Comparison of ENCODE assay signal across 15 cellular contexts in the genomic region with DNA sequence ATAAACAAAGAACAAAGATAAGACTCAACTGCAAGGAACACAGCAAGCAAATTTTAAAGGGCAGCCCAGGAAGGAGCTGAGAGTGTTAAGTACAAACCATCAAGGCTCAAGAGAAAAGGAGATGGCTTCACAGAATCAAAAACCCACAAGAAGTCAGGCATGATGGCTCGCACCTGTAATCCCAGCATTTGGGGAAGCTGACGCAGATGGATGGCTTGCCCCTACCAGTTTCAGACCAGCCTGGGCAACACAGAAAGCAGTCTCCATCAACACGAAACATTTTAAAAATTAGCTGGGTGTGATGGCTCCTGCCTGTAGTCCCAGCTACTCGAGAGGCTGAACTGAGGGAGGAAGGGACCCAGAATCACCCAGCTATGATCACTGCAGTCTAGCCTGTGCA. TPM values are rescaled to one million over a fixed set of nuclear protein-coding genes. Genes with fewer than 3 reads are reported as not detected.
A peak's percentile ranks its signal among the peaks of the same experiment; 100 is the strongest.
DNase-seq lines count a peak whose midpoint lies in the region; ATAC-seq and TF ChIP-seq lines count a peak whose summit lies in the region.
"Had no signal": no experiment of that assay in that cellular context is flagged by ENCODE, and none has a peak within 500 bp of the region (broad histone marks: within the 10 kb centered on the region; RNA-seq: fewer than 3 reads in every experiment).

No MANE protein-coding gene starts in this region.

- H4K8ac ChIP-seq in IMR-90 (ENCODE audit: low read depth in 2 of 2, low read length in 2 of 2) (peak overlapping the region in 1 of 2 experiments; percentile 12; a peak in 1 of 4 replicates), neuronal stem cell (ENCODE audit: low read depth, low read length) (no peak overlapping the region)

- H3K27ac ChIP-seq in CD4-positive, alpha-beta T cell (ENCODE audit: low read depth, low read length), result no peak overlapping the region
- H3K27ac ChIP-seq in IMR-90 (ENCODE audit: insufficient read depth, low read length) (peak overlapping the region; percentile 5; the same call in 1 of the 2 replicates), SK-N-SH (ENCODE audit: low read depth in 2 of 2, low read length in 1 of 2) (no peak overlapping the region), neuronal stem cell (replicated peaks; ENCODE audit: low read length) (no peak overlapping the region)

- POLR2A ChIA-PET in CD4-positive, alpha-beta T cell (lab: Charles Lee), result no interaction called here
- POLR2A ChIA-PET in IMR-90 (lab: Charles Lee; ENCODE audit: unreplicated experiment) (no interaction called here), SK-N-SH (lab: Yijun Ruan, JAX) (no interaction called here)

- no peak overlapping the region for H4K5ac ChIP-seq in IMR-90 (ENCODE audit: low read depth, low read length)

- TF ChIP-seq RAD21 in IMR-90 (IDR thresholded peaks at IDR 0.05; ENCODE audit: low read length) (no peak), SK-N-SH (IDR thresholded peaks at IDR 0.05; ENCODE audit: low read length) (no peak)

- H3K18ac ChIP-seq in IMR-90 (ENCODE audit: low read depth, low read length) (no peak overlapping the region), neuronal stem cell (ENCODE audit: low read length) (no peak overlapping the region)

- no CpG with 5 or more reads among the region's 4 CpGs for WGBS in IMR-90 (ENCODE audit: extremely low coverage in 2 of 2, insufficient read length in 1 of 2), 2 experiments
- WGBS in SK-N-SH (ENCODE audit: low lambda C conversion rate), result 98% methylated on average over 3 of the region's 4 CpGs
- WGBS in neuronal stem cell (ENCODE audit: extremely low coverage in 2 of 2, insufficient read length in 2 of 2, insufficient replicate concordance in 1 of 2), 2 donors, result no CpG with 5 or more reads among the region's 4 CpGs

- intact Hi-C loops in CD4-positive, alpha-beta T cell (cut with DNase I, micrococcal nuclease), result no loop called here
- intact Hi-C loops in IMR-90 (cut with micrococcal nuclease), result no loop called here
- intact Hi-C loops in dendritic cell treated with granulocyte-macrophage colony-stimulating factor and Interleukin-4, amounts not matched to agents 40 ng/mL and 50 ng/mL, for 4 days (cut with micrococcal nuclease), result loop anchor here (10.0 kb wide), 1 partner anchor 120 kb away; no protein-coding TSS in a partner anchor

- H3K4me2 ChIP-seq in IMR-90 (ENCODE audit: low read depth, low read length) (peak overlapping the region; percentile 11; the same call in 1 of the 2 replicates), SK-N-SH (no peak overlapping the region), neuronal stem cell (ENCODE audit: insufficient read depth, low read length, poor library complexity, severe bottlenecking) (no peak overlapping the region)

- H3K9ac ChIP-seq in IMR-90 (ENCODE audit: low read depth, low read length) (no peak overlapping the region), SK-N-SH (no peak overlapping the region), neuronal stem cell (ENCODE audit: low read depth, low read length, poor library complexity) (no peak overlapping the region)

- H2BK120ac ChIP-seq in IMR-90 (ENCODE audit: low read depth, low read length) (no peak overlapping the region), neuronal stem cell (ENCODE audit: low read depth, low read length) (no peak overlapping the region)

- no peaks in the 10 kb centered on the region for H3K9me2 ChIP-seq in SK-N-SH

- no peaks in the 10 kb centered on the region for H3K9me3 Mint-ChIP-seq in CD4-positive, alpha-beta T cell
- H3K9me3 Mint-ChIP-seq in dendritic cell treated with granulocyte-macrophage colony-stimulating factor and Interleukin-4, amounts not matched to agents 40 ng/mL and 50 ng/mL, for 4 days, result no peaks in the 10 kb centered on the region
- H3K9me3 Mint-ChIP-seq in natural killer cell treated with Interleukin-12 subunit alpha and Interleukin-12 subunit beta and Interleukin-15 and Interleukin-18, amount 100 ng/mL, for 72 hours, result no peaks in the 10 kb centered on the region

- no peak overlapping the region for H3K4me3 ChIP-seq in IMR-90 (ENCODE audit: insufficient read depth, low read depth, low read length)
- no peak overlapping the region for H3K4me3 ChIP-seq in SK-N-SH (ENCODE audit: low read depth in 2 of 2, low read length in 1 of 2)
- H3K4me3 ChIP-seq in neuronal stem cell (ENCODE audit: low read length in 2 of 2), result no peak overlapping the region
- H3K4me3 ChIP-seq: heart right ventricle had no signal

- no peak overlapping the region for H3K4me3 Mint-ChIP-seq in CD4-positive, alpha-beta T cell
- H3K4me3 Mint-ChIP-seq in dendritic cell treated with granulocyte-macrophage colony-stimulating factor and Interleukin-4, amounts not matched to agents 40 ng/mL and 50 ng/mL, for 4 days, result no peak overlapping the region
- peak overlapping the region; percentile 39 for H3K4me3 Mint-ChIP-seq in natural killer cell treated with Interleukin-12 subunit alpha and Interleukin-12 subunit beta and Interleukin-15 and Interleukin-18, amount 100 ng/mL, for 72 hours

- dilution Hi-C loops in IMR-90 (cut with HindIII; ENCODE audit: low sequenced_read_pairs, unreplicated experiment), result no loop called here

- H3K14ac ChIP-seq in IMR-90 (replicated peaks; ENCODE audit: low read depth, low read length) (peak overlapping the region; percentile 15), neuronal stem cell (ENCODE audit: low read length) (no peak overlapping the region)

- H3K4me1 Mint-ChIP-seq in CD4-positive, alpha-beta T cell (ENCODE audit: low read depth), result peaks cover 72% of the 10 kb centered on the region
- H3K4me1 Mint-ChIP-seq in dendritic cell treated with granulocyte-macrophage colony-stimulating factor and Interleukin-4, amounts not matched to agents 40 ng/mL and 50 ng/mL, for 4 days (ENCODE audit: low read depth), result peaks cover 78% of the 10 kb centered on the region
- peaks cover 64 to 67% of the 10 kb centered on the region in 2 donors for H3K4me1 Mint-ChIP-seq in natural killer cell treated with Interleukin-12 subunit alpha and Interleukin-12 subunit beta and Interleukin-15 and Interleukin-18, amount 100 ng/mL, for 72 hours (ENCODE audit: low read depth in 2 of 2)

- ATAC-seq in CD4-positive, alpha-beta T cell (ENCODE audit: poor library complexity), result no peak
- no peak for ATAC-seq in IMR-90 (ENCODE audit: low read depth)
- ATAC-seq in natural killer cell treated with Interleukin-12 subunit alpha and Interleukin-12 subunit beta and Interleukin-15 and Interleukin-18, amount 100 ng/mL, for 72 hours, result no peak

- H3K27me3 Mint-ChIP-seq in CD4-positive, alpha-beta T cell, result no peaks in the 10 kb centered on the region
- H3K27me3 Mint-ChIP-seq in dendritic cell treated with granulocyte-macrophage colony-stimulating factor and Interleukin-4, amounts not matched to agents 40 ng/mL and 50 ng/mL, for 4 days, result no peaks in the 10 kb centered on the region
- H3K27me3 Mint-ChIP-seq in natural killer cell treated with Interleukin-12 subunit alpha and Interleukin-12 subunit beta and Interleukin-15 and Interleukin-18, amount 100 ng/mL, for 72 hours, result no peaks in the 10 kb centered on the region

- in situ Hi-C loops in IMR-90 (cut with MboI; ENCODE audit: low sequenced_read_pairs), result no loop called here

- H2BK5ac ChIP-seq in IMR-90 (ENCODE audit: low read depth, low read length, poor library complexity, severe bottlenecking) (no peak overlapping the region), neuronal stem cell (ENCODE audit: low read length) (no peak overlapping the region)

- H3K79me1 ChIP-seq in IMR-90 (ENCODE audit: low read depth in 1 of 2, low read length in 2 of 2) (peaks cover 29 to 73% of the 10 kb centered on the region in 2 experiments), neuronal stem cell (ENCODE audit: low read depth, low read length) (peaks cover 7% of the 10 kb centered on the region)

- no peak overlapping the region for H2BK20ac ChIP-seq in IMR-90 (ENCODE audit: low read depth, low read length)

- H3F3A ChIP-seq in SK-N-SH (replicated peaks; ENCODE audit: insufficient read depth), result peaks cover 29% of the 10 kb centered on the region

- H3K36me3 ChIP-seq in IMR-90 (ENCODE audit: control insufficient read depth, insufficient read depth, low read length), result no peaks in the 10 kb centered on the region
- no peaks in the 10 kb centered on the region for H3K36me3 ChIP-seq in SK-N-SH (replicated peaks in 1 of 2; ENCODE audit: control insufficient read depth in 1 of 2, insufficient read depth in 2 of 2, low read length in 1 of 2)
- peaks cover 0 to 12% of the 10 kb centered on the region in 2 donors for H3K36me3 ChIP-seq in neuronal stem cell (replicated peaks in 1 of 2; ENCODE audit: control insufficient read depth in 2 of 2, insufficient read depth in 2 of 2, low read length in 2 of 2)

- no peaks in the 10 kb centered on the region for H3K9me3 ChIP-seq in CD4-positive, alpha-beta T cell (ENCODE audit: control insufficient read depth, low read length)
- H3K9me3 ChIP-seq in IMR-90 (ENCODE audit: control insufficient read depth, insufficient read depth, low read length), result no peaks in the 10 kb centered on the region
- H3K9me3 ChIP-seq in SK-N-SH, result no peaks in the 10 kb centered on the region
- H3K9me3 ChIP-seq in neuronal stem cell (replicated peaks in 1 of 2; ENCODE audit: control insufficient read depth in 2 of 2, insufficient read depth in 1 of 2, low read depth in 1 of 2, low read length in 2 of 2), result no peaks in the 10 kb centered on the region
- H3K9me3 ChIP-seq: heart right ventricle had no signal

- no peak overlapping the region for H2BK15ac ChIP-seq in IMR-90 (ENCODE audit: low read depth, low read length)
- H2BK15ac ChIP-seq in neuronal stem cell (ENCODE audit: low read length), result no peak overlapping the region

- peaks cover 94% of the 10 kb centered on the region for H3K79me2 ChIP-seq in SK-N-SH (ENCODE audit: insufficient read depth)

- DNase-seq in CD4-positive, alpha-beta T cell, result no peak
- DNase-seq in IMR-90 (no peak), SK-N-SH (no peak), GM10266 (ENCODE audit: extremely low spot score) (no peak), mesenteric fat pad (ENCODE audit: low spot score) (no peak), neuronal stem cell (ENCODE audit: low spot score) (no peak)
- no peak for DNase-seq in natural killer cell treated with Interleukin-12 subunit alpha and Interleukin-12 subunit beta and Interleukin-15 and Interleukin-18, amount 100 ng/mL, for 72 hours (ENCODE audit: low spot score)
- DNase-seq: activated CD8-positive, alpha-beta memory T cell treated with anti-CD3 and anti-CD28 coated beads for 24 hours; activated effector memory CD4-positive, alpha-beta T cell treated with anti-CD3 and anti-CD28 coated beads, Interleukin-2, amount 50 U/mL, for 16 hours; heart right ventricle; NCI-H187; NCI-H526 treated with DMSO at 0.1 percent for 48 hours; posterior cingulate gyrus; SW 1271 had no signal

- H2AK5ac ChIP-seq in IMR-90 (ENCODE audit: low read depth, low read length) (no peak overlapping the region), neuronal stem cell (ENCODE audit: low read depth, low read length) (no peak overlapping the region)

- BruUV-seq in IMR-90 (replicated peaks; lab: Mats Ljungman, UMichigan), result no TSS peak

- H2AFZ ChIP-seq in IMR-90 (replicated peaks; ENCODE audit: low read length, poor library complexity) (no peak overlapping the region), SK-N-SH (ENCODE audit: low read depth) (no peak overlapping the region), neuronal stem cell (ENCODE audit: low read length) (no peak overlapping the region)

- H3K27ac Mint-ChIP-seq in CD4-positive, alpha-beta T cell, result peak overlapping the region; percentile 59
- peak overlapping the region; percentile 15 for H3K27ac Mint-ChIP-seq in dendritic cell treated with granulocyte-macrophage colony-stimulating factor and Interleukin-4, amounts not matched to agents 40 ng/mL and 50 ng/mL, for 4 days
- H3K27ac Mint-ChIP-seq in natural killer cell treated with Interleukin-12 subunit alpha and Interleukin-12 subunit beta and Interleukin-15 and Interleukin-18, amount 100 ng/mL, for 72 hours, result peak overlapping the region; percentile 49 to 68

- H3K4me1 ChIP-seq in IMR-90 (ENCODE audit: control insufficient read depth, insufficient read depth, low read length) (peaks cover 15% of the 10 kb centered on the region), SK-N-SH (ENCODE audit: control insufficient read depth in 1 of 2, insufficient read depth in 2 of 2, low read depth in 1 of 2, low read length in 1 of 2) (peaks cover 6 to 18% of the 10 kb centered on the region in 2 experiments; a peak in 1 of 4 replicates), neuronal stem cell (ENCODE audit: control insufficient read depth in 2 of 2, insufficient read depth in 1 of 2, low read depth in 1 of 2, low read length in 2 of 2) (peaks cover 9 to 14% of the 10 kb centered on the region in 2 donors)

- peak overlapping the region; percentile 36; the same call in 1 of the 2 replicates for H3K23ac ChIP-seq in IMR-90 (ENCODE audit: low read depth, low read length)
- no peak overlapping the region for H3K23ac ChIP-seq in neuronal stem cell (ENCODE audit: low read depth, low read length, poor library complexity)

- no peak overlapping the region for H2AK9ac ChIP-seq in IMR-90 (replicated peaks; ENCODE audit: low read depth, low read length, poor library complexity)

- peaks cover 24% of the 10 kb centered on the region for H3K9me1 ChIP-seq in IMR-90 (ENCODE audit: insufficient read depth, low read length)

- H3K4ac ChIP-seq in IMR-90 (ENCODE audit: low read depth, low read length), result peak overlapping the region; percentile 3; the same call in 1 of the 2 replicates
- H3K4ac ChIP-seq in neuronal stem cell (ENCODE audit: low read length), result no peak overlapping the region

- TF ChIP-seq POLR2A in IMR-90 (IDR thresholded peaks at IDR 0.05; ENCODE audit: low read depth, low read length), result no peak

- TF ChIP-seq EP300 in SK-N-SH (IDR thresholded peaks at IDR 0.05; ENCODE audit: borderline replicate concordance in 1 of 2, low read depth in 1 of 2, low read length in 1 of 2), result no peak

- H4K20me1 ChIP-seq in IMR-90 (ENCODE audit: insufficient read depth, low read length), result peaks cover 77% of the 10 kb centered on the region
- H4K20me1 ChIP-seq in SK-N-SH (ENCODE audit: insufficient read depth), result peaks cover 68% of the 10 kb centered on the region

- H3K56ac ChIP-seq in IMR-90 (ENCODE audit: extremely low read depth, insufficient read depth, low read length), result no peak overlapping the region

- CTCF ChIA-PET in CD4-positive, alpha-beta T cell (lab: Charles Lee), result no interaction called here
- CTCF ChIA-PET in IMR-90 (lab: Yijun Ruan, JAX), result interaction anchor here (0.9 to 1.6 kb wide), 2 partner anchors 17 to 70 kb away, joined by 3 read pairs; no protein-coding TSS in a partner anchor
- CTCF ChIA-PET in SK-N-SH (lab: Yijun Ruan, JAX), result interaction anchor here (1.4 kb wide), 2 partner anchors 22 to 118 kb away, joined by 3 to 7 read pairs; a partner anchor contains a TSS

- H4K91ac ChIP-seq in IMR-90 (ENCODE audit: insufficient read depth, low read depth, low read length) (no peak overlapping the region), neuronal stem cell (ENCODE audit: low read depth, low read length, poor library complexity) (no peak overlapping the region)

- TF ChIP-seq CTCF in CD4-positive, alpha-beta T cell (IDR thresholded peaks at IDR 0.05), result no peak
- no peak for TF ChIP-seq CTCF in IMR-90 (conservative IDR thresholded peaks at IDR 0.05; ENCODE audit: low read depth, low read length)
- TF ChIP-seq CTCF in SK-N-SH (IDR thresholded peaks at IDR 0.05), result no peak
- no peak for TF ChIP-seq CTCF in GM10266 (IDR thresholded peaks at IDR 0.05; ENCODE audit: control insufficient read depth, insufficient read depth, low read depth, missing control alignments)

- no peaks in the 10 kb centered on the region for H3K27me3 ChIP-seq in CD4-positive, alpha-beta T cell (ENCODE audit: control insufficient read depth, insufficient read depth, low read length)
- no peaks in the 10 kb centered on the region for H3K27me3 ChIP-seq in IMR-90 (ENCODE audit: control insufficient read depth, insufficient read depth, low read length)
- H3K27me3 ChIP-seq in SK-N-SH (ENCODE audit: insufficient read depth), result no peaks in the 10 kb centered on the region
- H3K27me3 ChIP-seq in neuronal stem cell (ENCODE audit: control insufficient read depth in 3 of 3, insufficient read depth in 3 of 3, low read depth in 1 of 3, low read length in 3 of 3), result no peaks in the 10 kb centered on the region
- H3K27me3 ChIP-seq: heart right ventricle had no signal

- H3K36me3 Mint-ChIP-seq in CD4-positive, alpha-beta T cell (ENCODE audit: low read depth), result peaks cover 3% of the 10 kb centered on the region
- peaks cover 48% of the 10 kb centered on the region for H3K36me3 Mint-ChIP-seq in dendritic cell treated with granulocyte-macrophage colony-stimulating factor and Interleukin-4, amounts not matched to agents 40 ng/mL and 50 ng/mL, for 4 days (ENCODE audit: low read depth)
- H3K36me3 Mint-ChIP-seq in natural killer cell treated with Interleukin-12 subunit alpha and Interleukin-12 subunit beta and Interleukin-15 and Interleukin-18, amount 100 ng/mL, for 72 hours, result no peaks in the 10 kb centered on the region

- H2BK12ac ChIP-seq in neuronal stem cell (ENCODE audit: low read length), result no peak overlapping the region

RNA-seq across cellular contexts. Expression of a gene that starts 32.6 kb away (rescaled TPM):
- total RNA-seq in CD4-positive, alpha-beta T cell, result 10 to 100 TPM; 39.4 to 44.0 TPM
- total RNA-seq in IMR-90 (2012; rRNA removed), result 44.7 and 51.3 TPM in 2 replicates
- polyA plus RNA-seq in IMR-90 (2012; rRNA removed), result 33.5 and 41.0 TPM in 2 replicates
- polyA plus RNA-seq in IMR-90 (2012; cell fraction: cytosol; rRNA removed), result 12.2 and 12.7 TPM in 2 replicates
- polyA plus RNA-seq in IMR-90 (2012; cell fraction: nucleus; rRNA removed; ENCODE audit: low replicate concordance), result 9.4 and 33.2 TPM in 2 replicates
- 100 to 1,000 TPM; 168 to 176 TPM for total RNA-seq in natural killer cell treated with Interleukin-12 subunit alpha and Interleukin-12 subunit beta and Interleukin-15 and Interleukin-18, amount 100 ng/mL, for 72 hours
- polyA plus RNA-seq in SK-N-SH (2012; rRNA removed), result 25.6 and 34.8 TPM in 2 replicates
- polyA plus RNA-seq in SK-N-SH (2012; cell fraction: cytosol; rRNA removed), result 27.8 and 32.0 TPM in 2 replicates
- 19.0 and 34.6 TPM in 2 replicates for polyA plus RNA-seq in SK-N-SH (2012; cell fraction: nucleus; rRNA removed)
- total RNA-seq in mesenteric fat pad, result 109 TPM
- 51.0 TPM for polyA plus RNA-seq in neuronal stem cell (2013, experiment 1 of 2)
- polyA plus RNA-seq in neuronal stem cell (2013, experiment 2 of 2), result 50.9 TPM
